8 cellular contexts compared by ENCODE assay signal in genomic region chr2:26033769-26034596, GRCh38. TPM values are rescaled to one million over a fixed set of nuclear protein-coding genes. Genes with fewer than 3 reads are reported as not detected.
DNase-seq lines count a peak whose midpoint lies in the region; ATAC-seq and TF ChIP-seq lines count a peak whose summit lies in the region.

Gene RAB10, plus strand, starts transcription at chr2:26034084. Its CDS starts 525 bp downstream, at chr2:26034609.

- H3K36me3 ChIP-seq in H7 (replicated peaks; ENCODE audit: control insufficient read depth, insufficient read depth, low read length), result no peaks in the 10 kb centered on the region; the same call in 1 of the 2 replicates

- peak; percentile 93 for ATAC-seq in stimulated activated naive CD8-positive, alpha-beta T cell treated with anti-CD3 and anti-CD28 coated beads, Interleukin-15, amount 100 ng/mL, for 72 hours

- peaks cover 9% of the 10 kb centered on the region for H3K27me3 Mint-ChIP-seq in nephron progenitor cell (ENCODE audit: low read depth, poor library complexity)
- no peaks in the 10 kb centered on the region for H3K27me3 Mint-ChIP-seq in stimulated activated naive CD8-positive, alpha-beta T cell treated with anti-CD3 and anti-CD28 coated beads, Interleukin-15, amount 100 ng/mL, for 72 hours

- peak within 1 kb of the TSS; percentile 99 for H3K27ac Mint-ChIP-seq in nephron progenitor cell
- H3K27ac Mint-ChIP-seq in stimulated activated naive CD8-positive, alpha-beta T cell treated with anti-CD3 and anti-CD28 coated beads, Interleukin-15, amount 100 ng/mL, for 72 hours, result peak within 1 kb of the TSS; percentile 92 to 98

- H3K9me3 Mint-ChIP-seq in nephron progenitor cell, result no peaks in the 10 kb centered on the region
- H3K9me3 Mint-ChIP-seq in stimulated activated naive CD8-positive, alpha-beta T cell treated with anti-CD3 and anti-CD28 coated beads, Interleukin-15, amount 100 ng/mL, for 72 hours, result no peaks in the 10 kb centered on the region

- H3K4me3 ChIP-seq in H7 (ENCODE audit: insufficient read depth, low read depth, low read length) (peak within 1 kb of the TSS; percentile 84), fibroblast of pulmonary artery (replicated peaks; ENCODE audit: low read depth, low read length) (peak within 1 kb of the TSS; percentile 100)

- TF ChIP-seq CTCF in fibroblast of pulmonary artery (IDR thresholded peaks at IDR 0.05; ENCODE audit: low read length, missing control alignments) (no peak), nephron progenitor cell (IDR thresholded peaks at IDR 0.05) (no peak)

- peak within 1 kb of the TSS; percentile 98 for H3K4me3 Mint-ChIP-seq in nephron progenitor cell
- H3K4me3 Mint-ChIP-seq in stimulated activated naive CD8-positive, alpha-beta T cell treated with anti-CD3 and anti-CD28 coated beads, Interleukin-15, amount 100 ng/mL, for 72 hours, result peak within 1 kb of the TSS; percentile 95

- DNase-seq in ELF-1 (ENCODE audit: low read depth, low spot score) (peak; percentile 99), H7 (peak; percentile 98), M059J (ENCODE audit: low read depth) (peak; percentile 98), SHP77 (lab: John Stamatoyannopoulos, UW) (peak; percentile 97 to 98), fibroblast of pulmonary artery (ENCODE audit: low read depth) (peak; percentile 99), nephron progenitor cell (peak; percentile 98)
- peak; percentile 99 for DNase-seq in activated effector memory CD4-positive, alpha-beta T cell treated with Interleukin-2 at 50 U/mL for 16 hours
- peak; percentile 100 for DNase-seq in stimulated activated naive CD8-positive, alpha-beta T cell treated with anti-CD3 and anti-CD28 coated beads, Interleukin-15, amount 100 ng/mL, for 72 hours

- H3K27me3 ChIP-seq in H7 (ENCODE audit: control insufficient read depth, insufficient read depth, low read length), result no peaks in the 10 kb centered on the region

- H3K36me3 Mint-ChIP-seq in nephron progenitor cell (ENCODE audit: low read depth), result peaks cover 28% of the 10 kb centered on the region

- peaks cover 26% of the 10 kb centered on the region for H3K4me1 Mint-ChIP-seq in nephron progenitor cell
- H3K4me1 Mint-ChIP-seq in stimulated activated naive CD8-positive, alpha-beta T cell treated with anti-CD3 and anti-CD28 coated beads, Interleukin-15, amount 100 ng/mL, for 72 hours, result peaks cover 41% of the 10 kb centered on the region

RNA-seq across cellular contexts. Expression of gene RAB10, which starts in this region (rescaled TPM):
- 92.6 and 101 TPM in 2 replicates for total RNA-seq in H7 (2014; rRNA removed; shearing (Covaris generic))
- 71.0 and 115 TPM in 2 replicates for total RNA-seq in M059J (2014; rRNA removed; shearing (Covaris generic))

Comparison
In these comparisons a context has a peak if more than half of its experiments do, and no peak if none do; other contexts are left out.
1. Peak in every context shown above with its lines: DNase-seq, ATAC-seq and H3K4me3 ChIP-seq.